9 cellular contexts compared by ENCODE assay signal in the genomic region with DNA sequence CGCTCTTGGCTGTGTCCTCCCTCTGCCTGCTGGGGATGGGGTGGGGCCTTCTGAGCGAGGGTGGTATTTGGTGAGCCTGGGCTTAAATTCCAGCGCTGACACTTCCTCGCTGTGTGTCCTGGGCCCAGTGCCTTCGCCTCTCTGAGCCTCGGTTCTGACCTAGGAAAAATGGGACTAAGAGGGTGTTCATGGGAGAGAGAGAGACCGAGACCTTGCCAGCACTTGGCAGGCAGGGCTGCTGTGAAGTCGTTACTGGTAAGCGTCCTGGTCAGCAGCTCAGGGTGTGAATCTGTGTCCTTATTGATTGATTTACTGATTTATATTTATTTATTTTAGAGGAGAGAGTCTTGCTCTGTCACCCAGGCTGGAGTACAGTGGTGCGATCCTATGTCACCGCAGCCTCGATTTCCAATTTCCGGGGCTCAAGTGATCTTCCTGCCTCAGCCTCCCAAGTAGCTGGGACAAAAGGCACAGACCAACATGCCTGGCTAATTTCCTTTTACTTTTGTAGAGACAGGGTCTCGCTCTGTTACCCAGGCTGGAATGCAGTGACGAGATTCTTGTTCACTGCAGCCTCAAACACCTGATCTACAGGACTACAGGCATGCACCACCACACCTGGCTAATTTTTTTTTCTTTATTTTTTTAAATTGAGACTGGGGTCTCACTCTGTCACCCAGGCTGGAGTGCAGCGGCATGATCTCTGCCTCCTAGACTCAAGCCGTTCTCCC. TPM values are rescaled to one million over a fixed set of nuclear protein-coding genes. Genes with fewer than 3 reads are reported as not detected.
A peak's percentile ranks its signal among the peaks of the same experiment; 100 is the strongest.
DNase-seq lines count a peak whose midpoint lies in the region; ATAC-seq and TF ChIP-seq lines count a peak whose summit lies in the region.
"Had no signal": no experiment of that assay in that cellular context is flagged by ENCODE, and none has a peak within 500 bp of the region (broad histone marks: within the 10 kb centered on the region; RNA-seq: fewer than 3 reads in every experiment).

No MANE protein-coding gene starts in this region.

- H3K27me3 Mint-ChIP-seq in nephron (ENCODE audit: low read depth) = peaks cover 8% of the 10 kb centered on the region

- H3K9ac ChIP-seq in OCI-LY1 (ENCODE audit: low read length) = no peak overlapping the region

- no peak for TF ChIP-seq CTCF in AG04449 (IDR thresholded peaks at IDR 0.05; ENCODE audit: insufficient read depth, low read length, missing control alignments)
- TF ChIP-seq CTCF in OCI-LY1 (IDR thresholded peaks at IDR 0.05; ENCODE audit: low read length) = no peak
- no peak for TF ChIP-seq CTCF in dorsolateral prefrontal cortex (IDR thresholded peaks at IDR 0.05 in 54 of 56, conservative IDR thresholded peaks at IDR 0.05 in 2 of 56; ENCODE audit: low read depth in 1 of 56, partially characterized antibody in 56 of 56)
- TF ChIP-seq CTCF in nephron (IDR thresholded peaks at IDR 0.05; ENCODE audit: unreplicated experiment in 3 of 3) = no peak

- peak overlapping the region; percentile 70 for H3K4me3 ChIP-seq in AG04449 (ENCODE audit: low read depth, low read length)
- H3K4me3 ChIP-seq in OCI-LY1 (ENCODE audit: low read depth, low read length, poor library complexity, severe bottlenecking) = no peak overlapping the region
- peak overlapping the region in 14 of 59 donors; percentile 14 to 91 (median 80) for H3K4me3 ChIP-seq in dorsolateral prefrontal cortex

- H3K4me1 Mint-ChIP-seq in nephron = peaks cover 27% of the 10 kb centered on the region

- H3K9me2 ChIP-seq in OCI-LY1 (ENCODE audit: low read depth, low read length) = no peaks in the 10 kb centered on the region

- H3K36me3 Mint-ChIP-seq in nephron (ENCODE audit: low read depth) = peaks cover 2% of the 10 kb centered on the region

- CTCF ChIA-PET in AG04449 (lab: Yijun Ruan, JAX) = interaction anchor here (0.8 to 1.4 kb wide), 4 partner anchors 16 to 299 kb away, joined by 3 to 4 read pairs (median 3); a partner anchor contains a TSS

- H3K9me3 ChIP-seq in OCI-LY1 (ENCODE audit: low read length) = no peaks in the 10 kb centered on the region

- no peaks in the 10 kb centered on the region for H3K27me3 ChIP-seq in OCI-LY1 (ENCODE audit: insufficient read depth, low read length)
- no peaks in the 10 kb centered on the region for H3K27me3 ChIP-seq in dorsolateral prefrontal cortex

- intact Hi-C loops in dorsolateral prefrontal cortex (cut with DNase I) = loop anchor here in 1 of 2 donors (5.0 kb wide), 1 partner anchor 37 kb away; no protein-coding TSS in a partner anchor
- intact Hi-C loops in left colon (cut with DNase I, micrococcal nuclease) = no loop called here

- no peak overlapping the region for H3K4me2 ChIP-seq in OCI-LY1 (ENCODE audit: low read length)

- H3K4me3 Mint-ChIP-seq in nephron = peak overlapping the region; percentile 80 to 90 (median 85)

- H3K36me3 ChIP-seq in OCI-LY1 (ENCODE audit: insufficient read depth, low read length) = peaks cover 10% of the 10 kb centered on the region; the same call in 1 of the 2 replicates

- no peak overlapping the region for H2AFZ ChIP-seq in OCI-LY1 (ENCODE audit: low read length)

- POLR2A ChIA-PET in AG04449 (lab: Yijun Ruan, JAX) = no interaction called here

- no peak for DNase-seq in AG04449 (ENCODE audit: low read depth, low spot score)
- no peak for DNase-seq in dorsolateral prefrontal cortex
- DNase-seq in SIG-M5 (lab: John Stamatoyannopoulos, UW) = no peak
- no peak for DNase-seq in left colon
- DNase-seq in HK-2 (ENCODE audit: unreplicated experiment) = no peak
- DNase-seq in NCI-H526 (lab: John Stamatoyannopoulos, UW) = no peak

- peaks cover 4% of the 10 kb centered on the region for H3K79me2 ChIP-seq in OCI-LY1 (ENCODE audit: insufficient read depth, low read length)

- H3F3A ChIP-seq in OCI-LY1 (ENCODE audit: insufficient read depth, low read length) = no peaks in the 10 kb centered on the region

- no peaks in the 10 kb centered on the region for H4K20me1 ChIP-seq in OCI-LY1 (ENCODE audit: insufficient read depth, low read length)

- peaks cover 52% of the 10 kb centered on the region for H3K4me1 ChIP-seq in OCI-LY1 (ENCODE audit: insufficient read depth, low read length, severe bottlenecking)
- H3K4me1 ChIP-seq: foreskin keratinocyte had no signal

- peak overlapping the region; percentile 70 for H3K27ac ChIP-seq in OCI-LY1 (ENCODE audit: low read depth, low read length, poor library complexity, severe bottlenecking)
- peak overlapping the region in 45 of 59 donors; percentile 4 to 96 (median 89) for H3K27ac ChIP-seq in dorsolateral prefrontal cortex
- H3K27ac ChIP-seq: foreskin keratinocyte had no signal

- ATAC-seq in left colon = no peak

- no peaks in the 10 kb centered on the region for H3K9me3 Mint-ChIP-seq in nephron

- peak overlapping the region; percentile 70 to 82 (median 78) for H3K27ac Mint-ChIP-seq in nephron

RNA-seq across cellular contexts. Expression of a gene that starts 2.4 kb away (rescaled TPM):
- total RNA-seq in dorsolateral prefrontal cortex (100 to 1,000 TPM in 6 of 120 experiments, 10 to 100 TPM in 114; 45.9 to 129 (median 73.3) TPM), left colon (10 to 100 TPM; 29.3 to 49.6 TPM)

RNA-seq across cellular contexts. Expression of a gene that starts 16.3 kb away (rescaled TPM):
- total RNA-seq in dorsolateral prefrontal cortex (10 to 100 TPM; 17.5 to 45.6 (median 29.1) TPM), left colon (10 to 100 TPM; 55.3 to 85.8 TPM)

RNA-seq across cellular contexts. Expression of a gene that starts 39.7 kb away (rescaled TPM):
- total RNA-seq in dorsolateral prefrontal cortex (1 to 10 TPM in 24 of 120 experiments, under 1 TPM in 58, not detected in 38; 0.29 to 4.1 (median 0.66) TPM), left colon (under 1 TPM; 0.52 to 0.84 TPM)
- total RNA-seq: foreskin keratinocyte had no signal

RNA-seq across cellular contexts. Expression of a gene that starts 54.2 kb away (rescaled TPM):
- total RNA-seq in dorsolateral prefrontal cortex (10 to 100 TPM in 67 of 120 experiments, 1 to 10 TPM in 53; 3.9 to 39.0 (median 10.7) TPM), left colon (100 to 1,000 TPM; 147 to 173 TPM)
